Comparison of ENCODE assay signal across 8 cellular contexts in the genomic region with DNA sequence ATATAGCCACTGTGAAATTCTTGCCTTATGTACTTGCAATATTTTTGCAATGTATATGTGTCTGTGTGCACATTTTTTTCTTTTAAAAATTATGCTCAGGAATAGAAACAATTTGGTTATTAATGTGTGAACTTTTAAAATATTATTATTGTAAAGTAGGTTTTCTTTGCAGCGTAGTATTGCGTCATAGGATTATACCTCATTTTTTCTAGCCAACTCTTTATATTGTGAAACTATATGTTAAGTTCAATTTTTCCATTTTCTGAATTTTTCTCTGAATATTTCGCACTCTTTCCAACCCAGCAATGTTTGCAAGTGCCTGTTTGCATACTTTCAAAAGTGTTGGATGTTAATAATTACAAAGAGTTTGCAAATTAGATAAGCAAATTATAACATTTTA.
"Had no signal": no experiment of that assay in that cellular context is flagged by ENCODE, and none has a peak within 500 bp of the region (broad histone marks: within the 10 kb centered on the region; RNA-seq: fewer than 3 reads in every experiment).

No MANE protein-coding gene starts in this region.

- H2AFZ ChIP-seq: GM23248 had no signal

- H3K4me3 ChIP-seq: GM23248 had no signal

- H3K9ac ChIP-seq: GM23248, KMS-11 had no signal

- H3K4me2 ChIP-seq: KMS-11 had no signal

- DNase-seq: GM23248, GOT3, H9, HCEC 1CT, KBM-7 had no signal

- H3K27ac ChIP-seq: GM23248, HL-60, KMS-11 had no signal

- FAIRE-seq: H54 had no signal
